1 cellular context compared by ENCODE assay signal in the genomic region with DNA sequence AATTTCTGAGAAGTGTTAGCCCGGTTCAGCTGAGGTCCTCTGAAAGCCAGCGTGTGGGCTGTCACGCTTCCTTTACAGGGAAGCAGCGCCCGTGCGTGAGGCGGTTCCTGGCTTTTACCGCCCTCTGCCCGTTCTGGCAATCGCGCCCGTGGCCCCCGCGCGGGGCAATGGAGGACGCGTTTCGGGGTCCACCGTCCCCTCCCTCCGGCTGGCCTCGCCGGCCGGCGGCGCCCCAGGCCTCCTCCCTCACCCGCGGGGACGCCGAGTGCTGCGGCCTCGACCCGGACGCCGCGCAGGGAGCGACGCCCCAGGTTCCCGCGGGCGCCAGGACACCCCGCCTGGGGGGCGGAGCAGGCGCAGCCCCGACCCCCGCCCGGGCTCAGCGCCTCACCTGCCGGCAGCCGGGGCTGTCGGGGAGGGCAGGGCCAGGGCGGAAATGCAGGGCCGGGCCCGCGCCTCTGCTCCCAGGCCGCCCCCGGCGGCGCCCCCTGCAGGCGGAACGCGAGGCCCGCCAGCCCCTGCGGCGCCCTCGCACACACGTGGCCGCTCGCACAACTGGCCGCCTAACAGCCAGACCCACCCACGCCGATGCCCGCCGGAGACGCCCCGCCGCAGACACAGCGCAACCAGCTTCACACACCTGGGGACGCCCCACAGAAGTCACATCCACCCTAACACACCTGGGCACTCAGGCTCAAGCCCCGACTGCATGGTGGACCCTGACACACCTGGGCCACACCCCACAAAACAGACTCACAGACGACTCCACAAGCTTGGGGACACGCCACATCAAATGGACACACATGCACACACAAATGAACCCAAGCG.
TF ChIP-seq lines count a peak whose summit lies in the region.

A gene (minus strand): TSS at position 440 of the 828 bp plus-strand sequence. CDS start 56,198 bp downstream, outside the sequence.

TF ChIP-seq in WTC11, 78 proteins besides CTCF, POLR2A, EP300 and RAD21 (continued from another document):
- TF ChIP-seq EMX1 (CRISPR knock-in tag; IDR thresholded peaks at IDR 0.05): no peak
- TF ChIP-seq, protein P1, sequence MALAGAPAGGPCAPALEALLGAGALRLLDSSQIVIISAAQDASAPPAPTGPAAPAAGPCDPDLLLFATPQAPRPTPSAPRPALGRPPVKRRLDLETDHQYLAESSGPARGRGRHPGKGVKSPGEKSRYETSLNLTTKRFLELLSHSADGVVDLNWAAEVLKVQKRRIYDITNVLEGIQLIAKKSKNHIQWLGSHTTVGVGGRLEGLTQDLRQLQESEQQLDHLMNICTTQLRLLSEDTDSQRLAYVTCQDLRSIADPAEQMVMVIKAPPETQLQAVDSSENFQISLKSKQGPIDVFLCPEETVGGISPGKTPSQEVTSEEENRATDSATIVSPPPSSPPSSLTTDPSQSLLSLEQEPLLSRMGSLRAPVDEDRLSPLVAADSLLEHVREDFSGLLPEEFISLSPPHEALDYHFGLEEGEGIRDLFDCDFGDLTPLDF (CRISPR knock-in tag; IDR thresholded peaks at IDR 0.05): peak; percentile 89
- TF ChIP-seq ZNF423 (CRISPR knock-in tag; IDR thresholded peaks at IDR 0.05): peak; percentile 88
- peak; percentile 93 for TF ChIP-seq TEAD1 (CRISPR knock-in tag; IDR thresholded peaks at IDR 0.05)
